17 cellular contexts compared by ENCODE assay signal in the genomic region with DNA sequence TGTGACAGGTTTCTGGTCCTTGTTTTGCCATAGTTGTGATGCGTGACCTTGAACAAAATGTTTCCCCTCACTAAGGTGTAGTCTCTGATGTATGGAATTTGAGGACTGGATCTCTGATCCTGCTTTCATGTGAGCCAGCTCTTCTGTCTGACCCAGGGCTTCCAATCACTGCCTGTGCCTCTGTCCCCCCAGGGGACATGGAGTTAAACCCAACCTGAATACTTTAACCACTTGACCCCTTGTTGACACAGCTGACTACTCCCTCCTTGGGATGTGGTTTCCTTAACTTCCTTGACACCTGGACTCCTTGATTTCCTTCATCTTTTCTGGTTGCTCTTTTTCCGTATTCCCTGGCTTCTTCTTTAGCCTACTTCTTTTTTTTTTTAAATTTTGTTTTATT. TPM values are rescaled to one million over a fixed set of nuclear protein-coding genes. Genes with fewer than 3 reads are reported as not detected.
A peak's percentile ranks its signal among the peaks of the same experiment; 100 is the strongest.
DNase-seq lines count a peak whose midpoint lies in the region; ATAC-seq and TF ChIP-seq lines count a peak whose summit lies in the region.
"Had no signal": no experiment of that assay in that cellular context is flagged by ENCODE, and none has a peak within 500 bp of the region (broad histone marks: within the 10 kb centered on the region; RNA-seq: fewer than 3 reads in every experiment).

No MANE protein-coding gene starts in this region.

- intact Hi-C loops in posterior vena cava (cut with DNase I) (no loop called here), left lung (cut with DNase I) (no loop called here)

- 0 out of 2 replicates have a peak, but pooled peaks cover 5% of the 10 kb centered on the region for H3K4me1 Mint-ChIP-seq in WTC11
- no peaks in the 10 kb centered on the region for H3K4me1 Mint-ChIP-seq in activated T-helper 17 cell treated with anti-CD3 and anti-CD28 coated beads, Interleukin-2, amount 50 U/mL, for 72 hours

- H3K36me3 Mint-ChIP-seq in WTC11 = no peaks in the 10 kb centered on the region
- H3K36me3 Mint-ChIP-seq in activated T-helper 17 cell treated with anti-CD3 and anti-CD28 coated beads, Interleukin-2, amount 50 U/mL, for 72 hours (ENCODE audit: low read depth) = no peaks in the 10 kb centered on the region
- H3K36me3 Mint-ChIP-seq: CD4-positive, CD25-positive, alpha-beta regulatory T cell had no signal

- H3K36me3 ChIP-seq in BLaER1 treated with 17β-estradiol and CSF1 and Interleukin-3, amounts not matched to agents 10 nM and 100 nM = no peaks in the 10 kb centered on the region
- H3K36me3 ChIP-seq in left lung = no peaks in the 10 kb centered on the region
- H3K36me3 ChIP-seq: HAP-1 had no signal

- TF ChIP-seq CTCF in WTC11 (IDR thresholded peaks at IDR 0.05) (no peak), left lung (IDR thresholded peaks at IDR 0.05) (no peak)

- peak overlapping the region in 8 of 11 experiments; percentile 3 to 46 (median 40); a peak in 10 of 22 replicates for H3K4me2 ChIP-seq in BLaER1 treated with 17β-estradiol and CSF1 and Interleukin-3, amounts not matched to agents 10 nM and 100 nM
- H3K4me2 ChIP-seq: A549 had no signal

- H3K27me3 Mint-ChIP-seq in WTC11 (ENCODE audit: low read depth) = peaks cover 14% of the 10 kb centered on the region
- no peaks in the 10 kb centered on the region for H3K27me3 Mint-ChIP-seq in activated T-helper 17 cell treated with anti-CD3 and anti-CD28 coated beads, Interleukin-2, amount 50 U/mL, for 72 hours

- H3K27ac Mint-ChIP-seq in WTC11 = no peak overlapping the region
- H3K27ac Mint-ChIP-seq in activated T-helper 17 cell treated with anti-CD3 and anti-CD28 coated beads, Interleukin-2, amount 50 U/mL, for 72 hours = no peak overlapping the region
- H3K27ac Mint-ChIP-seq: CD4-positive, CD25-positive, alpha-beta regulatory T cell; HFFc6 had no signal

- peaks cover 0 to 8% (median 7%) of the 10 kb centered on the region in 10 experiments; a peak in 12 of 20 replicates for H3K4me1 ChIP-seq in BLaER1 treated with 17β-estradiol and CSF1 and Interleukin-3, amounts not matched to agents 10 nM and 100 nM
- H3K4me1 ChIP-seq in left lung = no peaks in the 10 kb centered on the region
- H3K4me1 ChIP-seq: A549, HAP-1 had no signal

- H3K9me3 ChIP-seq in BLaER1 treated with 17β-estradiol and CSF1 and Interleukin-3, amounts not matched to agents 10 nM and 100 nM (replicated peaks in 1 of 11) = peaks cover 0 to 6% (median 0%) of the 10 kb centered on the region in 11 experiments; a peak in 2 of 22 replicates
- no peaks in the 10 kb centered on the region for H3K9me3 ChIP-seq in left lung
- H3K9me3 ChIP-seq: A549, HAP-1 had no signal

- no peak overlapping the region for H3K4me3 Mint-ChIP-seq in WTC11
- no peak overlapping the region for H3K4me3 Mint-ChIP-seq in activated T-helper 17 cell treated with anti-CD3 and anti-CD28 coated beads, Interleukin-2, amount 50 U/mL, for 72 hours
- H3K4me3 Mint-ChIP-seq: CD4-positive, CD25-positive, alpha-beta regulatory T cell; HFFc6 had no signal

- H3K27ac ChIP-seq in BLaER1 treated with 17β-estradiol and CSF1 and Interleukin-3, amounts not matched to agents 10 nM and 100 nM = no peak overlapping the region
- no peak overlapping the region for H3K27ac ChIP-seq in left lung
- H3K27ac ChIP-seq: A549, HL-60 had no signal

- CTCF ChIA-PET in WTC11 (lab: Charles Lee) = no interaction called here

- no peaks in the 10 kb centered on the region for H3K9me3 Mint-ChIP-seq in WTC11
- peaks cover 4% of the 10 kb centered on the region for H3K9me3 Mint-ChIP-seq in activated T-helper 17 cell treated with anti-CD3 and anti-CD28 coated beads, Interleukin-2, amount 50 U/mL, for 72 hours
- H3K9me3 Mint-ChIP-seq: HFFc6 had no signal

- H3K9ac ChIP-seq in BLaER1 treated with 17β-estradiol and CSF1 and Interleukin-3, amounts not matched to agents 10 nM and 100 nM = no peak overlapping the region

- H3K27me3 ChIP-seq in BLaER1 treated with 17β-estradiol and CSF1 and Interleukin-3, amounts not matched to agents 10 nM and 100 nM = no peaks in the 10 kb centered on the region
- H3K27me3 ChIP-seq in left lung = no peaks in the 10 kb centered on the region

- no peak overlapping the region for H3K4me3 ChIP-seq in BLaER1 treated with 17β-estradiol and CSF1 and Interleukin-3, amounts not matched to agents 10 nM and 100 nM
- H3K4me3 ChIP-seq in left lung = no peak overlapping the region
- H3K4me3 ChIP-seq: A549, HAP-1 had no signal

- no peaks in the 10 kb centered on the region for H4K20me1 ChIP-seq in BLaER1 treated with 17β-estradiol and CSF1 and Interleukin-3, amounts not matched to agents 10 nM and 100 nM

- POLR2A ChIA-PET in WTC11 (lab: Charles Lee) = no interaction called here

- ATAC-seq in WTC11 (0 out of 2 replicates have a peak, but pooled peaks have one; percentile 32), left lung (no peak)
- ATAC-seq in activated T-helper 17 cell treated with anti-CD3 and anti-CD28 coated beads, Interleukin-2, amount 50 U/mL, for 72 hours (replicated peaks) = no peak
- ATAC-seq: A549 had no signal

- DNase-seq in DMS79 treated with DMSO at 0.1 percent for 48 hours (lab: John Stamatoyannopoulos, UW) (peak; percentile 12), WTC11 (ENCODE audit: low spot score) (no peak), posterior vena cava (ENCODE audit: low spot score) (peak; percentile 3), left lung (no peak), Ammon's horn (ENCODE audit: low spot score) (no peak)
- DNase-seq: Calu3; CD4-positive, CD25-positive, alpha-beta regulatory T cell; DMS 273 treated with DMSO at 0.1 percent for 48 hours; DND-41; GF-D8; GOT3; HFFc6 had no signal

TF ChIP-seq in WTC11, 78 proteins besides CTCF, POLR2A, EP300 and RAD21:
- TF ChIP-seq, protein P1, sequence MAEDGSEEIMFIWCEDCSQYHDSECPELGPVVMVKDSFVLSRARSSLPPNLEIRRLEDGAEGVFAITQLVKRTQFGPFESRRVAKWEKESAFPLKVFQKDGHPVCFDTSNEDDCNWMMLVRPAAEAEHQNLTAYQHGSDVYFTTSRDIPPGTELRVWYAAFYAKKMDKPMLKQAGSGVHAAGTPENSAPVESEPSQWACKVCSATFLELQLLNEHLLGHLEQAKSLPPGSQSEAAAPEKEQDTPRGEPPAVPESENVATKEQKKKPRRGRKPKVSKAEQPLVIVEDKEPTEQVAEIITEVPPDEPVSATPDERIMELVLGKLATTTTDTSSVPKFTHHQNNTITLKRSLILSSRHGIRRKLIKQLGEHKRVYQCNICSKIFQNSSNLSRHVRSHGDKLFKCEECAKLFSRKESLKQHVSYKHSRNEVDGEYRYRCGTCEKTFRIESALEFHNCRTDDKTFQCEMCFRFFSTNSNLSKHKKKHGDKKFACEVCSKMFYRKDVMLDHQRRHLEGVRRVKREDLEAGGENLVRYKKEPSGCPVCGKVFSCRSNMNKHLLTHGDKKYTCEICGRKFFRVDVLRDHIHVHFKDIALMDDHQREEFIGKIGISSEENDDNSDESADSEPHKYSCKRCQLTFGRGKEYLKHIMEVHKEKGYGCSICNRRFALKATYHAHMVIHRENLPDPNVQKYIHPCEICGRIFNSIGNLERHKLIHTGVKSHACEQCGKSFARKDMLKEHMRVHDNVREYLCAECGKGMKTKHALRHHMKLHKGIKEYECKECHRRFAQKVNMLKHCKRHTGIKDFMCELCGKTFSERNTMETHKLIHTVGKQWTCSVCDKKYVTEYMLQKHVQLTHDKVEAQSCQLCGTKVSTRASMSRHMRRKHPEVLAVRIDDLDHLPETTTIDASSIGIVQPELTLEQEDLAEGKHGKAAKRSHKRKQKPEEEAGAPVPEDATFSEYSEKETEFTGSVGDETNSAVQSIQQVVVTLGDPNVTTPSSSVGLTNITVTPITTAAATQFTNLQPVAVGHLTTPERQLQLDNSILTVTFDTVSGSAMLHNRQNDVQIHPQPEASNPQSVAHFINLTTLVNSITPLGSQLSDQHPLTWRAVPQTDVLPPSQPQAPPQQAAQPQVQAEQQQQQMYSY (CRISPR knock-in tag; IDR thresholded peaks at IDR 0.05) = peak; percentile 67
- TF ChIP-seq MXD4 (CRISPR knock-in tag; IDR thresholded peaks at IDR 0.05; ENCODE audit: borderline replicate concordance) = no peak

RNA-seq across cellular contexts. Expression of a gene that starts 36.0 kb away (rescaled TPM):
- total RNA-seq in WTC11 (2021) (98.8 to 115 TPM (median 105 TPM) in 3 replicates), posterior vena cava (10 to 100 TPM; 41.8 to 56.1 TPM), left lung (10 to 100 TPM; 33.0 to 35.2 TPM)
- total RNA-seq in activated T-helper 17 cell treated with anti-CD3 and anti-CD28 coated beads, Interleukin-2, amount 50 U/mL, for 72 hours = 10 to 100 TPM; 40.3 to 56.3 TPM

Comparison
In these comparisons a context has a peak if more than half of its experiments do, and no peak if none do; other contexts are left out.
1. DNase-seq: peak in DMS79 treated with DMSO at 0.1 percent for 48 hours (single experiment) and posterior vena cava (single experiment); none in WTC11 (single experiment), left lung (0 of 2) and Ammon's horn (single experiment).